23 cellular contexts compared by ENCODE assay signal in the genomic region with DNA sequence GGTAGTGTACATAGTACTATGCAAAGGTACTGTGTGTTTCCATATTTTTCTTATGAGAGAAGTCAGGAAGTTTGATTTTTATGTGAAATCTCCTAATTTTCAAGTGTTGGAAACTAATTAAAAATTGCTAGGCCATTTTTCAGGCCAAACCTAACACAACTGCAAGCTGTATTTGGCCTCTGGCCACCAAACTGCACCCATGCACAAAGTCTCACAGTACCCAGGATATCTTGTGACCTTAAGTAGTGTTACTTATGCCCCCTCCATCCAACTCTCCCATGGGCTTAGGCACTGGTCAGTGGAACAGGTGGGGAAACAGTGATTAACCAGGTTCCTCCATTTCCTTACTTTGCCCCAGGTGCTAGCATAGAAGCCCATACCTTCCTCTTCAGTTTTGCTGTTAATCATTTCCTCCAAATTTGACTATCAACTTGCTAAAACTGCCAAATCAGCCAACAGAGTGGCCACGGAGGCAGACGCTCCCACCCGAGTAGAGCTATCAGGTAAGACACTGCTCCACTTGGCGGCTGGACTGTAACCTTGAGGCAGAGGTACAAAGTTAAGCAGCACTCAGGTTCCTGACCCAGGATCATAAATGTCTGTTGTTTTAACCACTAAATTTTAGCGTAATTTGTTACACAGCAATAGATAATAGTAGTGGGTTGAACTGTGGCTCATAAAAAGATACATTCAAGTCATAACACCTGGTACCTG.
"Had no signal": no experiment of that assay in that cellular context is flagged by ENCODE, and none has a peak within 500 bp of the region (broad histone marks: within the 10 kb centered on the region; RNA-seq: fewer than 3 reads in every experiment).

No MANE protein-coding gene starts in this region.

- H3K9me3 ChIP-seq: esophagus muscularis mucosa, heart right ventricle, left ventricle myocardium inferior, lower lobe of right lung, ovary, sigmoid colon, spleen, suprapubic skin had no signal

- H3K36me3 ChIP-seq: ovary had no signal

- H3K27me3 ChIP-seq: esophagus muscularis mucosa, foreskin keratinocyte, heart right ventricle, ovary, sigmoid colon, spleen, suprapubic skin had no signal

- H3K9me3 Mint-ChIP-seq: natural killer cell; stimulated activated naive B cell treated with anti-CD40 and anti-IgM and Interleukin-4, amounts not matched to agents 10 μg/mL and 1 μg/mL and 100 μg/mL, for 72 hours; stimulated activated naive CD8-positive, alpha-beta T cell treated with anti-CD3 and anti-CD28 coated beads, Interleukin-15, Interleukin-2, amounts not matched to agents 100 ng/mL and 50 ng/mL, for 24 hours had no signal

- H3K4me1 ChIP-seq: esophagus muscularis mucosa, foreskin keratinocyte, left ventricle myocardium inferior, lower lobe of right lung, sigmoid colon, suprapubic skin had no signal

- H3K4me1 Mint-ChIP-seq: natural killer cell; stimulated activated naive B cell treated with anti-CD40 and anti-IgM and Interleukin-4, amounts not matched to agents 10 μg/mL and 1 μg/mL and 100 μg/mL, for 72 hours had no signal

- FAIRE-seq: endothelial cell of umbilical vein, islet of Langerhans had no signal

- DNase-seq: dermis blood vessel endothelial cell; effector memory CD4-positive, alpha-beta T cell; foreskin keratinocyte; glutamatergic neuron; heart right ventricle; hippocampal formation; left cardiac atrium; left ventricle myocardium inferior; lower lobe of right lung; natural killer cell; occipital lobe; ovary; sigmoid colon; spleen; stimulated activated CD4-positive, alpha-beta T cell treated with anti-CD3 and anti-CD28 coated beads, Interleukin-4, amount 100 ng/mL, for 4 hours; stimulated activated naive B cell treated with anti-CD40 and anti-IgM and Interleukin-4, amounts not matched to agents 10 μg/mL and 1 μg/mL and 100 μg/mL, for 72 hours; trophoblast cell had no signal

- H3K27ac ChIP-seq: coronary artery, esophagus muscularis mucosa, foreskin keratinocyte, heart right ventricle, left ventricle myocardium inferior, lower lobe of right lung, ovary, sigmoid colon, spleen, suprapubic skin had no signal

- H3K4me3 Mint-ChIP-seq: natural killer cell; stimulated activated naive B cell treated with anti-CD40 and anti-IgM and Interleukin-4, amounts not matched to agents 10 μg/mL and 1 μg/mL and 100 μg/mL, for 72 hours; stimulated activated naive CD8-positive, alpha-beta T cell treated with anti-CD3 and anti-CD28 coated beads, Interleukin-15, Interleukin-2, amounts not matched to agents 100 ng/mL and 50 ng/mL, for 24 hours had no signal

- H3K27me3 Mint-ChIP-seq: stimulated activated naive B cell treated with anti-CD40 and anti-IgM and Interleukin-4, amounts not matched to agents 10 μg/mL and 1 μg/mL and 100 μg/mL, for 72 hours; stimulated activated naive CD8-positive, alpha-beta T cell treated with anti-CD3 and anti-CD28 coated beads, Interleukin-15, Interleukin-2, amounts not matched to agents 100 ng/mL and 50 ng/mL, for 24 hours had no signal

- H3K4me3 ChIP-seq: coronary artery, esophagus muscularis mucosa, heart right ventricle, left ventricle myocardium inferior, lower lobe of right lung, ovary, sigmoid colon, spleen, suprapubic skin had no signal

- ATAC-seq: foreskin keratinocyte; heart right ventricle; left cardiac atrium; lower lobe of right lung; natural killer cell; stimulated activated naive B cell treated with anti-CD40 and anti-IgM and Interleukin-4, amounts not matched to agents 10 μg/mL and 1 μg/mL and 100 μg/mL, for 72 hours had no signal

- H3K27ac Mint-ChIP-seq: natural killer cell; stimulated activated naive CD8-positive, alpha-beta T cell treated with anti-CD3 and anti-CD28 coated beads, Interleukin-15, Interleukin-2, amounts not matched to agents 100 ng/mL and 50 ng/mL, for 24 hours had no signal
